8 cellular contexts compared by ENCODE assay signal in the genomic region with DNA sequence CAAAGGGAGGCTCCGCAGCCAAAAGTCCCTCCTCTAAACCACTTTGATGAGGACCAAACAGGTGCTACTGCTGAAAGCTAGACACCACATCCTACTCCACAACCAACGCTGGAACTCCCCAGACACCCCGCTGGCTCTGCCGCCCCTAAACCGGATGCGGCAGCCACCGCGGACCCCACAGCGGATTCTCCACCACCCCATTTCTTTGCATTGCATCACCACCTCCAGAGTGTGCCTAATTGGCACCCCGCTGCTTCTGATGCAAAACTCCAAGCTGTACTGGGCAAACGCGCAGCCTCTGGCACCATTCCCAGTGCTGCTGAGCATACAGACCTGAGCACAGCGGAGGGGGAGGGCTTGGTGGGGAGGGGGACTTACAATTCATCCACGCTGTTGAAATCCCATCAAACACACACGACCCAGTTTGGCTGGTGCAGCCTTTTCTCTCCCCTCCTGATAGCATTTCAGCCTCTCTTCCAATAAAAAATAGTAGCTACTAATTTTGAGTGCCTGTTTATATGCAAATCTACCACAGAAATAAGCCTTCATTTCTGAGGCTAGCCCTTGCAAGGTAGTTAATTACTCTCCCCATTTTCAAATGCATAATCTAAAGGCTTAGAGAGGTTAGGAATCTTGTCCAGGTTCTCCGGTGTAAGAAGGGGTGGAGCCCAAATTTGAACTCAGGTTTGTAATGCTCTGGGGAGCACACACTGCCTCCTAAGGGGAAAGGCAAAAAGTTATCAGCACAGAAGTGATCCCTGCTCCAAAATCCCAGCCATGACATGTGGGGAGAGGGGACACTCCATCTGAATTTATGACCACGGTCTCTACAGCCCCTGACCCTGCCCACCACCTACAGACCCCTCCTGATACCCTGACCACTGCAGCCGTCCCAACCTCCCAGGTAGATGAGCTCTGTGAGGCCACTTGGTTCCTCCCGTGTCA.
DNase-seq lines count a peak whose midpoint lies in the region; ATAC-seq and TF ChIP-seq lines count a peak whose summit lies in the region.

No MANE protein-coding gene starts in this region.

- no peak overlapping the region for H3K4me3 ChIP-seq in GM06990 (replicated peaks; ENCODE audit: low read depth, low read length)
- peak overlapping the region; percentile 30; the same call in 1 of the 2 replicates for H3K4me3 ChIP-seq in iPS-18c (ENCODE audit: insufficient read depth, low read depth, low read length)

- H3K9me3 ChIP-seq in iPS-18c (ENCODE audit: control insufficient read depth, insufficient read depth, low read length) = no peaks in the 10 kb centered on the region

- TF ChIP-seq CTCF in GM06990 (IDR thresholded peaks at IDR 0.05; ENCODE audit: insufficient read depth, low read length, poor library complexity, severe bottlenecking) = no peak

- no peaks in the 10 kb centered on the region for H3K36me3 ChIP-seq in GM06990 (ENCODE audit: control insufficient read depth, insufficient read depth, low read length)

- DNase-seq in GM06990 (ENCODE audit: extremely low read depth, insufficient read length) (peak; percentile 95), NCI-H1092 treated with DMSO at 0.1 percent for 48 hours (lab: John Stamatoyannopoulos, UW) (peak; percentile 98), T follicular helper cell (ENCODE audit: low read depth) (peak; percentile 79), amniotic epithelial cell (ENCODE audit: low read depth) (peak; percentile 29), GOT3 (lab: John Stamatoyannopoulos, UW) (no peak)
- DNase-seq in stimulated activated CD4-positive, alpha-beta T cell treated with anti-CD3 and anti-CD28 coated beads, Interleukin-1b, Interleukin-23, amount 100 ng/mL, for 1 hour (ENCODE audit: low read depth in 2 of 2) = peak; percentile 46 to 67

- ATAC-seq in HG02588 (IDR thresholded peaks at IDR 0.05; ENCODE audit: unreplicated experiment) = peak; percentile 60

- no peaks in the 10 kb centered on the region for H3K27me3 ChIP-seq in GM06990 (replicated peaks; ENCODE audit: control insufficient read depth, insufficient read depth, low read length)
